Comparison of ENCODE assay signal across 1 cellular context in the genomic region with DNA sequence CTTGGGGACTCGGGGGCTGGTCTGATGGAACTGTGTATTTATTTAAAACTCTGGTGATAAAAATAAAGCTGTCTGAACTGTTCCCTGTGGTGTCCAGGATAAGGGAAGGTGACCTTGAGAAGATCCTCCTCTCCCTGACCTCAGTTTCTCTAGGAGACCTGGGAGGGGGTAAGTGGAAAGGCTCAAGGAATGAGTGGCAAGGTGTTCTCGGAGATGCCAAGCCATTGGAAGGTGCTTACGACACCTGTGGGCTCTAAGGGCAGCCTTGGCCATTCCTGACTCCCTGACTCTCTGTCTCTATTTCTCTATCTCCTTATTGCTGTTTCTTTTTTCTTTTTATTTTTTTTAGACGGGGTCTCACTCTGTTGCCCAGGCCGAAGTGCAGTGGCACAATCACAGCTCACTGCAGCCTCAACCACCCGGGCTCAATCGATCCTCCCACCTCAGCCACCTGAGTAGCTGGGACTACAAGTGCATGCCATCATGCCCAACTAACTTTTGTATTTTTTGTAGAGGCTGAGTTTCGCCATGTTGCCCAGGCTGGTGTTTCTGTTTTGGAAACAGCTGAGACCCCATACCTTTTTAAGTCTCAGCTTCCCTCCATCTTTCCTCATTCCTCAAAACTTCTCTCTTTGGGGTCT.
TF ChIP-seq lines count a peak whose summit lies in the region.

No MANE protein-coding gene starts in this region.

TF ChIP-seq in HepG2, 621 proteins besides CTCF, POLR2A, EP300 and RAD21:
- TF ChIP-seq, protein P1, sequence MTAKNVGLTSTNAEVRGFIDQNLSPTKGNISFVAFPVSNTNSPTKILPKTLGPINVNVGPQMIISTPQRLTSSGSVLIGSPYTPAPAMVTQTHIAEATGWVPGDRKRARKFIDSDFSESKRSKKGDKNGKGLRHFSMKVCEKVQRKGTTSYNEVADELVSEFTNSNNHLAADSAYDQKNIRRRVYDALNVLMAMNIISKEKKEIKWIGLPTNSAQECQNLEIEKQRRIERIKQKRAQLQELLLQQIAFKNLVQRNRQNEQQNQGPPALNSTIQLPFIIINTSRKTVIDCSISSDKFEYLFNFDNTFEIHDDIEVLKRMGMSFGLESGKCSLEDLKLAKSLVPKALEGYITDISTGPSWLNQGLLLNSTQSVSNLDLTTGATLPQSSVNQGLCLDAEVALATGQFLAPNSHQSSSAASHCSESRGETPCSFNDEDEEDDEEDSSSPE (CRISPR knock-in tag; IDR thresholded peaks at IDR 0.05): no peak
- TF ChIP-seq ZNF839 (CRISPR knock-in tag; IDR thresholded peaks at IDR 0.05; ENCODE audit: borderline replicate concordance) (no peak), CAMTA2 (CRISPR knock-in tag; IDR thresholded peaks at IDR 0.05; ENCODE audit: borderline replicate concordance) (0 out of 2 replicates have a peak, but pooled peaks have one; percentile 0), ZNF891 (CRISPR knock-in tag; IDR thresholded peaks at IDR 0.05) (no peak), ZNF724P (CRISPR knock-in tag; IDR thresholded peaks at IDR 0.05; ENCODE audit: borderline replicate concordance) (peak; percentile 49), EED (CRISPR knock-in tag; IDR thresholded peaks at IDR 0.05) (no peak), ZBTB42 (CRISPR knock-in tag; IDR thresholded peaks at IDR 0.05) (no peak), CHD2 (IDR thresholded peaks at IDR 0.05; ENCODE audit: low read depth, low read length) (0 out of 2 replicates have a peak, but pooled peaks have one; percentile 1), RBM22 (optimal IDR thresholded peaks at IDR 0.05; ENCODE audit: low read length) (peak; percentile 82), ATF7 (IDR thresholded peaks at IDR 0.05) (no peak), ATF7 (CRISPR knock-in tag; IDR thresholded peaks at IDR 0.05) (no peak), POLR2G (IDR thresholded peaks at IDR 0.05; ENCODE audit: low read depth, low read length) (peak; percentile 62), ZNF615 (CRISPR knock-in tag; IDR thresholded peaks at IDR 0.05; ENCODE audit: borderline replicate concordance) (peak; percentile 61; the same call in 1 of the 2 replicates), ZSCAN30 (CRISPR knock-in tag; IDR thresholded peaks at IDR 0.05) (peak; percentile 81; the same call in 1 of the 2 replicates), ZNF780A (CRISPR knock-in tag; IDR thresholded peaks at IDR 0.05) (no peak), ZNF121 (CRISPR knock-in tag; IDR thresholded peaks at IDR 0.05) (peak; percentile 95), ZNF749 (CRISPR knock-in tag; IDR thresholded peaks at IDR 0.05; ENCODE audit: borderline replicate concordance) (0 out of 2 replicates have a peak, but pooled peaks have one; percentile 26), ZNF17 (CRISPR knock-in tag; IDR thresholded peaks at IDR 0.05) (0 out of 2 replicates have a peak, but pooled peaks have one; percentile 66), LCORL (IDR thresholded peaks at IDR 0.05) (no peak), LCORL (CRISPR knock-in tag; IDR thresholded peaks at IDR 0.05) (peak; percentile 19; the same call in 1 of the 2 replicates), SSRP1 (CRISPR knock-in tag; IDR thresholded peaks at IDR 0.05) (peak; percentile 9; the same call in 1 of the 2 replicates), ATF4 (CRISPR knock-in tag; IDR thresholded peaks at IDR 0.05) (peak in 1 of 2 experiments; percentile 56; a peak in 2 of 4 replicates), JUNB (CRISPR knock-in tag; IDR thresholded peaks at IDR 0.05; ENCODE audit: borderline replicate concordance) (0 out of 2 replicates have a peak, but pooled peaks have one; percentile 34), TFAP4 (IDR thresholded peaks at IDR 0.05; ENCODE audit: borderline replicate concordance, low read depth) (peak; percentile 31; the same call in 1 of the 2 replicates), NAIF1 (CRISPR knock-in tag; IDR thresholded peaks at IDR 0.05; ENCODE audit: borderline replicate concordance) (peak; percentile 73; the same call in 1 of the 2 replicates), ZBTB20 (CRISPR knock-in tag; IDR thresholded peaks at IDR 0.05; ENCODE audit: borderline replicate concordance, low read depth) (no peak), PAF1 (CRISPR knock-in tag; IDR thresholded peaks at IDR 0.05) (peak; percentile 50; the same call in 1 of the 2 replicates), POLR2AphosphoS5 (IDR thresholded peaks at IDR 0.05; ENCODE audit: low read depth, low read length) (peak; percentile 41; the same call in 1 of the 2 replicates)
- TF ChIP-seq, protein P2, sequence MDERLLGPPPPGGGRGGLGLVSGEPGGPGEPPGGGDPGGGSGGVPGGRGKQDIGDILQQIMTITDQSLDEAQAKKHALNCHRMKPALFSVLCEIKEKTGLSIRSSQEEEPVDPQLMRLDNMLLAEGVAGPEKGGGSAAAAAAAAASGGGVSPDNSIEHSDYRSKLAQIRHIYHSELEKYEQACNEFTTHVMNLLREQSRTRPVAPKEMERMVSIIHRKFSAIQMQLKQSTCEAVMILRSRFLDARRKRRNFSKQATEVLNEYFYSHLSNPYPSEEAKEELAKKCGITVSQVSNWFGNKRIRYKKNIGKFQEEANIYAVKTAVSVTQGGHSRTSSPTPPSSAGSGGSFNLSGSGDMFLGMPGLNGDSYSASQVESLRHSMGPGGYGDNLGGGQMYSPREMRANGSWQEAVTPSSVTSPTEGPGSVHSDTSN (CRISPR knock-in tag; IDR thresholded peaks at IDR 0.05): no peak
- TF ChIP-seq, protein P3, sequence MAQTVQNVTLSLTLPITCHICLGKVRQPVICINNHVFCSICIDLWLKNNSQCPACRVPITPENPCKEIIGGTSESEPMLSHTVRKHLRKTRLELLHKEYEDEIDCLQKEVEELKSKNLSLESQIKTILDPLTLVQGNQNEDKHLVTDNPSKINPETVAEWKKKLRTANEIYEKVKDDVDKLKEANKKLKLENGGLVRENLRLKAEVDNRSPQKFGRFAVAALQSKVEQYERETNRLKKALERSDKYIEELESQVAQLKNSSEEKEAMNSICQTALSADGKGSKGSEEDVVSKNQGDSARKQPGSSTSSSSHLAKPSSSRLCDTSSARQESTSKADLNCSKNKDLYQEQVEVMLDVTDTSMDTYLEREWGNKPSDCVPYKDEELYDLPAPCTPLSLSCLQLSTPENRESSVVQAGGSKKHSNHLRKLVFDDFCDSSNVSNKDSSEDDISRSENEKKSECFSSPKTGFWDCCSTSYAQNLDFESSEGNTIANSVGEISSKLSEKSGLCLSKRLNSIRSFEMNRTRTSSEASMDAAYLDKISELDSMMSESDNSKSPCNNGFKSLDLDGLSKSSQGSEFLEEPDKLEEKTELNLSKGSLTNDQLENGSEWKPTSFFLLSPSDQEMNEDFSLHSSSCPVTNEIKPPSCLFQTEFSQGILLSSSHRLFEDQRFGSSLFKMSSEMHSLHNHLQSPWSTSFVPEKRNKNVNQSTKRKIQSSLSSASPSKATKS (CRISPR knock-in tag; IDR thresholded peaks at IDR 0.05): peak; percentile 85; the same call in 1 of the 2 replicates
